In the genomic region with DNA sequence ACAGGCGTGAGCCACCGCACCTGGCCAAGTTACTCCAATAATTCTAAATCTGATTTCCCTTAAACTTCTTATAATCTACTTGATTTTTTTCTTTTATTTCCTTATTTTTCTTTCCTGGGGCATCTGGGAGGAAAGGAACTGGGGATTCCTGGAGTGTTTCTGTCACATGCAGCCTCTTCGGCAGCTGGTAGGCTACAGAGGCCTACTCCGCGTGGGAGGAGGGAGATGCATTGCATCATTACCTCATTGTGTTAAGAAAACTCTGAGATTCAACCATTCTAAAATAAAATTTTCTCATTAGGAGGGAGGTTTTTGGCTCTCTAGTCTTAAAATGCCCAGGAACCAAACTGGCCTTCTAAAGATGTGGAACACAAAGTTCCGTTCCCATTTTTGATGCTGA, we compare ENCODE assay signal across 15 cellular contexts.
"Had no signal": no experiment of that assay in that cellular context is flagged by ENCODE, and none has a peak within 500 bp of the region (broad histone marks: within the 10 kb centered on the region; RNA-seq: fewer than 3 reads in every experiment).

No MANE protein-coding gene starts in this region.

- H3K4me2 ChIP-seq: neural progenitor cell, smooth muscle cell had no signal

- H3K27ac ChIP-seq: neural progenitor cell, transverse colon had no signal

- H3K36me3 ChIP-seq: neural progenitor cell, transverse colon had no signal

- H2AFZ ChIP-seq: neural progenitor cell had no signal

- H3K27me3 ChIP-seq: neural progenitor cell, transverse colon had no signal

- H3K4me1 Mint-ChIP-seq: activated naive CD4-positive, alpha-beta T cell treated with anti-CD3 and anti-CD28 coated beads, Interleukin-2, amount 10 ng/mL, durations not matched to agents 7 days and 5 days had no signal

- H3K36me3 Mint-ChIP-seq: activated naive CD4-positive, alpha-beta T cell treated with anti-CD3 and anti-CD28 coated beads, Interleukin-2, amount 10 ng/mL, durations not matched to agents 7 days and 5 days; neural progenitor cell had no signal

- ATAC-seq: esophagus mucosa; stimulated activated naive CD8-positive, alpha-beta T cell treated with anti-CD3 and anti-CD28 coated beads, Interleukin-15, Interleukin-2, amounts not matched to agents 100 U/mL and 50 U/mL, for 24 hours had no signal

- H3K4me3 ChIP-seq: coronary artery, neural progenitor cell, smooth muscle cell, transverse colon had no signal

- H3K27ac Mint-ChIP-seq: activated naive CD4-positive, alpha-beta T cell treated with anti-CD3 and anti-CD28 coated beads, Interleukin-2, amount 10 ng/mL, durations not matched to agents 7 days and 5 days; activated T-cell treated with anti-CD3 and anti-CD28 coated beads, Interleukin-2, amount 50 U/mL, for 24 hours; neural progenitor cell had no signal

- H3K9ac ChIP-seq: neural progenitor cell had no signal

- H3K9me3 ChIP-seq: transverse colon had no signal

- H3K4me3 Mint-ChIP-seq: activated naive CD4-positive, alpha-beta T cell treated with anti-CD3 and anti-CD28 coated beads, Interleukin-2, amount 10 ng/mL, durations not matched to agents 7 days and 5 days; activated T-cell treated with anti-CD3 and anti-CD28 coated beads, Interleukin-2, amount 50 U/mL, for 24 hours; neural progenitor cell had no signal

- DNase-seq: activated CD4-positive, alpha-beta T cell treated with anti-CD3 and anti-CD28 coated beads for 1 hour; activated CD4-positive, alpha-beta T cell treated with anti-CD3 and anti-CD28 coated beads, Interleukin-2, amount 50 U/mL, for 4 hours; activated naive CD4-positive, alpha-beta T cell treated with anti-CD3 and anti-CD28 coated beads, Interleukin-2, amount 10 ng/mL, durations not matched to agents 7 days and 5 days; activated T-cell treated with anti-CD3 and anti-CD28 coated beads, Interleukin-2, amount 50 U/mL, for 24 hours; caudate nucleus; foreskin melanocyte; mammary epithelial cell; stimulated activated CD4-positive, alpha-beta T cell treated with anti-CD3 and anti-CD28 coated beads, Interleukin-4, amount 100 ng/mL, for 4 hours; stimulated activated CD8-positive, alpha-beta memory T cell treated with anti-CD3 and anti-CD28 coated beads, Interleukin-4, amount 100 ng/mL, for 48 hours; stimulated activated naive CD8-positive, alpha-beta T cell treated with anti-CD3 and anti-CD28 coated beads, Interleukin-15, Interleukin-2, amounts not matched to agents 100 U/mL and 50 U/mL, for 24 hours; transverse colon had no signal

- H3K9me3 Mint-ChIP-seq: neural progenitor cell had no signal

- H3K27me3 Mint-ChIP-seq: activated naive CD4-positive, alpha-beta T cell treated with anti-CD3 and anti-CD28 coated beads, Interleukin-2, amount 10 ng/mL, durations not matched to agents 7 days and 5 days; activated T-cell treated with anti-CD3 and anti-CD28 coated beads, Interleukin-2, amount 50 U/mL, for 24 hours had no signal
